ENCODE assay signal across 10 cellular contexts in genomic region chr11:64238076-64238475, GRCh38. TPM values are rescaled to one million over a fixed set of nuclear protein-coding genes. Genes with fewer than 3 reads are reported as not detected.
A peak's percentile ranks its signal among the peaks of the same experiment; 100 is the strongest.
DNase-seq lines count a peak whose midpoint lies in the region; ATAC-seq and TF ChIP-seq lines count a peak whose summit lies in the region.
"Had no signal": no experiment of that assay in that cellular context is flagged by ENCODE, and none has a peak within 500 bp of the region (broad histone marks: within the 10 kb centered on the region; RNA-seq: fewer than 3 reads in every experiment).

No MANE protein-coding gene starts in this region.

- H3K4me1 ChIP-seq in Peyer's patch (peaks cover 0 to 55% (median 35%) of the 10 kb centered on the region in 4 donors), stomach smooth muscle (ENCODE audit: control insufficient read depth, insufficient read depth, low read length) (peaks cover 49% of the 10 kb centered on the region)

- no peaks in the 10 kb centered on the region for H3K36me3 Mint-ChIP-seq in immature natural killer cell

- TF ChIP-seq POLR2A in Peyer's patch (IDR thresholded peaks at IDR 0.05) = no peak

- H3K27me3 ChIP-seq in Peyer's patch (no peaks in the 10 kb centered on the region), stomach smooth muscle (ENCODE audit: control insufficient read depth in 1 of 2, insufficient read depth in 2 of 2, low read length in 2 of 2) (no peaks in the 10 kb centered on the region)

- H3K27ac ChIP-seq in Peyer's patch (peak overlapping the region; percentile 34 to 100 (median 83)), stomach smooth muscle (ENCODE audit: low read length) (peak overlapping the region; percentile 31)

- peak; percentile 12 for DNase-seq in activated CD8-positive, alpha-beta memory T cell treated with anti-CD3 and anti-CD28 coated beads, Interleukin-2, amount 50 U/mL, for 4 hours
- no peak for DNase-seq in activated CD8-positive, alpha-beta memory T cell treated with anti-CD3 and anti-CD28 coated beads for 24 hours
- DNase-seq in Peyer's patch = peak in 1 of 3 donors; percentile 61
- DNase-seq in immature natural killer cell = no peak
- no peak for DNase-seq in NOMO-1 treated with dmso at 0.1 percent for 144 hours (lab: John Stamatoyannopoulos, UW; ENCODE audit: unreplicated experiment)
- no peak for DNase-seq in NCI-H345 treated with DMSO at 0.1 percent for 48 hours (lab: John Stamatoyannopoulos, UW; ENCODE audit: unreplicated experiment)
- DNase-seq: amygdala, NCI-H1048 had no signal

- H3K9me3 ChIP-seq in Peyer's patch (no peaks in the 10 kb centered on the region), stomach smooth muscle (ENCODE audit: control insufficient read depth in 2 of 2, low read length in 2 of 2) (no peaks in the 10 kb centered on the region)

- peaks cover 0 to 19% (median 0%) of the 10 kb centered on the region in 3 donors for H3K36me3 ChIP-seq in Peyer's patch
- peaks cover 8 to 10% of the 10 kb centered on the region in 2 donors for H3K36me3 ChIP-seq in stomach smooth muscle (ENCODE audit: control insufficient read depth in 2 of 2, insufficient read depth in 2 of 2, low read length in 2 of 2)

- ATAC-seq in HG03378 (IDR thresholded peaks at IDR 0.05; ENCODE audit: unreplicated experiment) = no peak

- TF ChIP-seq CTCF in Peyer's patch (IDR thresholded peaks at IDR 0.05) = no peak

- H3K27ac Mint-ChIP-seq in immature natural killer cell = peak overlapping the region; percentile 8 to 100 (median 84)

- H3K27me3 Mint-ChIP-seq in immature natural killer cell (ENCODE audit: low read depth in 3 of 3) = peaks cover 9 to 11% (median 10%) of the 10 kb centered on the region in 3 donors

- peaks cover 16 to 31% of the 10 kb centered on the region in 2 donors for H3K4me1 Mint-ChIP-seq in immature natural killer cell

- no peak overlapping the region for H3K9ac ChIP-seq in stomach smooth muscle (ENCODE audit: low read length in 2 of 2)

- H3K4me3 ChIP-seq in Peyer's patch = no peak overlapping the region
- no peak overlapping the region for H3K4me3 ChIP-seq in stomach smooth muscle (ENCODE audit: low read length in 2 of 2)

- no peak overlapping the region for H3K4me3 Mint-ChIP-seq in immature natural killer cell

- no peaks in the 10 kb centered on the region for H3K9me3 Mint-ChIP-seq in immature natural killer cell

RNA-seq across cellular contexts. Expression of gene FKBP2, which starts 2.8 kb away (rescaled TPM):
- total RNA-seq in Peyer's patch = 100 to 1,000 TPM in 1 of 4 donors, 10 to 100 TPM in 3; 46.2 to 101 (median 94.0) TPM
- polyA plus RNA-seq in immature natural killer cell = 100 to 1,000 TPM; 110 to 142 (median 130) TPM

RNA-seq across cellular contexts. Expression of gene VEGFB, which starts 3.7 kb away (rescaled TPM):
- total RNA-seq in Peyer's patch = 10 to 100 TPM; 21.7 to 66.8 (median 42.5) TPM
- polyA plus RNA-seq in immature natural killer cell = 10 to 100 TPM in 1 of 3 donors, 1 to 10 TPM in 2; 6.7 to 10.3 (median 9.4) TPM

RNA-seq across cellular contexts. Expression of gene DNAJC4, which starts 7.7 kb away (rescaled TPM):
- 10 to 100 TPM; 42.9 to 95.0 (median 80.3) TPM for total RNA-seq in Peyer's patch
- polyA plus RNA-seq in immature natural killer cell = 10 to 100 TPM; 25.2 to 32.6 (median 26.7) TPM

RNA-seq across cellular contexts. Expression of gene PPP1R14B, which starts 8.7 kb away (rescaled TPM):
- 100 to 1,000 TPM in 1 of 4 donors, 10 to 100 TPM in 3; 78.7 to 101 (median 99.0) TPM for total RNA-seq in Peyer's patch
- 10 to 100 TPM; 16.6 to 34.9 (median 33.3) TPM for polyA plus RNA-seq in immature natural killer cell

RNA-seq across cellular contexts. Expression of gene NUDT22, which starts 12.0 kb away (rescaled TPM):
- total RNA-seq in Peyer's patch = 100 to 1,000 TPM; 145 to 190 (median 156) TPM
- 10 to 100 TPM; 64.9 to 95.4 (median 74.9) TPM for polyA plus RNA-seq in immature natural killer cell
